10 cellular contexts compared by ENCODE assay signal in genomic region chr22:39291501-39291900, GRCh38. TPM values are rescaled to one million over a fixed set of nuclear protein-coding genes. Genes with fewer than 3 reads are reported as not detected.
DNase-seq lines count a peak whose midpoint lies in the region; ATAC-seq, FAIRE-seq and TF ChIP-seq lines count a peak whose summit lies in the region.
"Had no signal": no experiment of that assay in that cellular context is flagged by ENCODE, and none has a peak within 500 bp of the region (broad histone marks: within the 10 kb centered on the region; RNA-seq: fewer than 3 reads in every experiment).

No MANE protein-coding gene starts in this region.

- no peaks in the 10 kb centered on the region for H3K79me1 ChIP-seq in H1 (ENCODE audit: low read depth, low read length)

- POLR2A ChIA-PET in HepG2 (lab: Yijun Ruan, JAX): interaction anchor here (0.7 to 3.6 kb wide), 8 partner anchors 8 to 50 kb away, joined by 3 to 21 read pairs (median 6); partner anchors contain the start of genes PDGFB and RPL3
- POLR2A ChIA-PET in H1 (lab: Charles Lee; ENCODE audit: partially characterized antibody): interaction anchor here (1.2 to 37.3 kb wide), 4 partner anchors 8 to 51 kb away, joined by 4 to 692 read pairs (median 7); partner anchors contain the start of gene RPL3

- BruUV-seq in HepG2 (replicated peaks; lab: Mats Ljungman, UMichigan): no TSS peak

- 0 out of 2 replicates have a peak overlapping the region, but pooled peaks have one; percentile 61 for H2BK20ac ChIP-seq in H1 (ENCODE audit: low read length)

- DNase-seq in HepG2 (ENCODE audit: low spot score): no peak
- DNase-seq in right lobe of liver: no peak
- DNase-seq in H1 (ENCODE audit: low read depth in 1 of 2, low spot score in 2 of 2): no peak
- peak in 3 of 6 donors; percentile 35 to 82 (median 71) for DNase-seq in pancreas
- no peak for DNase-seq in lower lobe of right lung
- no peak for DNase-seq in activated effector memory CD4-positive, alpha-beta T cell treated with anti-CD3 and anti-CD28 coated beads, Interleukin-2, amount 50 U/mL, for 16 hours
- DNase-seq in GOT3 (lab: John Stamatoyannopoulos, UW): no peak
- DNase-seq: MM.1S, NCI-H510A had no signal

- in situ Hi-C loops in HepG2 (cut with HindIII; ENCODE audit: extremely low pct_ligation_motif_present, low pct_unique_long_range_greater_than_20kb): no loop called here

- H2BK15ac ChIP-seq in H1 (ENCODE audit: low read length): no peak overlapping the region

- no peak overlapping the region; a peak in 1 of 6 replicates for H3K4me3 ChIP-seq in HepG2 (replicated peaks in 1 of 3; ENCODE audit: insufficient read depth in 1 of 3, low read depth in 2 of 3, low read length in 3 of 3)
- no peak overlapping the region for H3K4me3 ChIP-seq in right lobe of liver
- no peak overlapping the region for H3K4me3 ChIP-seq in H1 (ENCODE audit: extremely low read depth in 1 of 4, insufficient read depth in 2 of 4, low read depth in 3 of 4, low read length in 4 of 4)
- no peak overlapping the region for H3K4me3 ChIP-seq in pancreas
- H3K4me3 ChIP-seq in lower lobe of right lung: no peak overlapping the region

- no peaks in the 10 kb centered on the region for H4K20me1 ChIP-seq in HepG2 (ENCODE audit: insufficient read depth, low read length)
- peaks cover 0 to 1% of the 10 kb centered on the region in 2 experiments for H4K20me1 ChIP-seq in H1 (replicated peaks in 1 of 2; ENCODE audit: control insufficient read depth in 1 of 2, insufficient read depth in 2 of 2, low read length in 2 of 2)

- 0 out of 2 replicates have a peak overlapping the region, but pooled peaks have one; percentile 84 for H2BK12ac ChIP-seq in H1 (ENCODE audit: low read depth, low read length)

- H4K5ac ChIP-seq in H1 (ENCODE audit: insufficient read length, low read depth, low read length): no peak overlapping the region

- WGBS in HepG2 (ENCODE audit: low lambda C conversion rate): 39% methylated on average over 4 of the region's 10 CpGs
- 95% methylated on average over 3 of the region's 10 CpGs for WGBS in right lobe of liver (ENCODE audit: insufficient coverage, low coverage, low lambda C conversion rate, missing lambda C conversion rate)
- WGBS in H1 (ENCODE audit: extremely low coverage in 1 of 2, insufficient coverage in 1 of 2, insufficient read length in 1 of 2, insufficient replicate concordance in 2 of 2, low coverage in 1 of 2, low lambda C conversion rate in 2 of 2, missing lambda C conversion rate in 1 of 2), 2 experiments: 91% methylated on average over 10 of the region's 10 CpGs; no CpG with 5 or more reads in 1 of the 2 experiments
- WGBS in pancreas, 2 donors: 90 to 92% methylated on average over 10 of the region's 10 CpGs

- ATAC-seq in HepG2: peak; percentile 5; the same call in 1 of the 3 replicates
- no peak for ATAC-seq in right lobe of liver
- ATAC-seq in pancreas: no peak
- no peak for ATAC-seq in lower lobe of right lung
- ATAC-seq in HG03097 (IDR thresholded peaks at IDR 0.05; ENCODE audit: low FRiP score, unreplicated experiment): no peak

- H3K4me2 ChIP-seq in HepG2 (ENCODE audit: low read depth, low read length) (peak overlapping the region; percentile 44), H1 (ENCODE audit: insufficient read depth in 1 of 2, low read depth in 2 of 2, low read length in 2 of 2) (no peak overlapping the region)

- H3K14ac ChIP-seq in H1 (ENCODE audit: insufficient read length): no peak overlapping the region

- H3K23me2 ChIP-seq in H1 (ENCODE audit: low read depth, low read length): 0 out of 2 replicates have a peak, but pooled peaks cover 2% of the 10 kb centered on the region

- H3K4me1 ChIP-seq in HepG2 (ENCODE audit: insufficient read depth, low read length): peaks cover 89% of the 10 kb centered on the region
- H3K4me1 ChIP-seq in right lobe of liver: peaks cover 3 to 43% (median 19%) of the 10 kb centered on the region in 4 donors
- peaks cover 0 to 9% (median 7%) of the 10 kb centered on the region in 4 experiments; a peak in 6 of 7 replicates for H3K4me1 ChIP-seq in H1 (replicated peaks in 1 of 4; ENCODE audit: control insufficient read depth in 3 of 4, insufficient read depth in 4 of 4, low read length in 3 of 4)
- H3K4me1 ChIP-seq in pancreas: peaks cover 30 to 40% (median 34%) of the 10 kb centered on the region in 3 donors
- peaks cover 45% of the 10 kb centered on the region for H3K4me1 ChIP-seq in lower lobe of right lung

- FAIRE-seq in HepG2 (lab: Jason Lieb, UNC) (no peak), H1 (lab: Jason Lieb, UNC) (no peak), pancreas (lab: Jason Lieb, UNC) (no peak)

- TF ChIP-seq CTCF in HepG2 (CRISPR knock-in tag; IDR thresholded peaks at IDR 0.05) (peak; percentile 47), right lobe of liver (IDR thresholded peaks at IDR 0.05) (no peak), H1 (IDR thresholded peaks at IDR 0.05; ENCODE audit: control extremely low read depth in 1 of 3, insufficient read depth in 1 of 3, low read depth in 1 of 3, low read length in 3 of 3) (peak; percentile 23 to 37 (median 29); a peak in 3 of 4 replicates), pancreas (IDR thresholded peaks at IDR 0.05) (no peak), lower lobe of right lung (IDR thresholded peaks at IDR 0.05) (no peak)

- H2AFZ ChIP-seq in HepG2 (ENCODE audit: low read length) (no peak overlapping the region), H1 (ENCODE audit: low read length) (no peak overlapping the region)

- TF ChIP-seq EP300 in HepG2 (IDR thresholded peaks at IDR 0.05; ENCODE audit: low read depth in 2 of 2, low read length in 2 of 2): no peak
- TF ChIP-seq EP300 in HepG2 (CRISPR knock-in tag; IDR thresholded peaks at IDR 0.05; ENCODE audit: borderline replicate concordance): no peak
- TF ChIP-seq EP300 in H1 (IDR thresholded peaks at IDR 0.05; ENCODE audit: borderline replicate concordance in 1 of 2, low read depth in 2 of 2, low read length in 2 of 2): no peak

- H4K8ac ChIP-seq in H1 (ENCODE audit: extremely low read depth, insufficient read depth, low read length): no peak overlapping the region; the same call in 1 of the 2 replicates

- intact Hi-C loops in HepG2 (cut with micrococcal nuclease; ENCODE audit: unreplicated experiment) (loop anchor here (5.0 kb wide), 1 partner anchor 119 kb away; no protein-coding TSS in a partner anchor), right lobe of liver (cut with DNase I) (no loop called here), pancreas (cut with DNase I) (no loop called here), lower lobe of right lung (cut with DNase I) (no loop called here)

- peak overlapping the region; percentile 75; the same call in 1 of the 2 replicates for H3K18ac ChIP-seq in H1 (ENCODE audit: extremely low read depth, low read length)

- H3K27ac ChIP-seq in HepG2 (ENCODE audit: extremely low read length, insufficient read depth, low read length) (no peak overlapping the region), right lobe of liver (peak overlapping the region in 1 of 3 donors; percentile 1), H1 (ENCODE audit: low read depth, low read length) (no peak overlapping the region), pancreas (peak overlapping the region; percentile 89 to 96 (median 92)), lower lobe of right lung (no peak overlapping the region)

- no peak for TF ChIP-seq RAD21 in HepG2 (CRISPR knock-in tag; IDR thresholded peaks at IDR 0.05)
- TF ChIP-seq RAD21 in H1 (IDR thresholded peaks at IDR 0.05 in 1 of 2, conservative IDR thresholded peaks at IDR 0.05 in 1 of 2; ENCODE audit: low read depth in 2 of 2, low read length in 2 of 2): peak in 1 of 2 experiments; percentile 20; a peak in 1 of 4 replicates

- H3K4ac ChIP-seq in H1 (replicated peaks; ENCODE audit: insufficient read length, low read depth, low read length): no peak overlapping the region

- no peak overlapping the region for H2AK5ac ChIP-seq in H1 (ENCODE audit: low read depth, low read length)

- H3K23ac ChIP-seq in H1 (ENCODE audit: insufficient read length): no peak overlapping the region

- H3K36me3 ChIP-seq in HepG2 (replicated peaks in 1 of 2; ENCODE audit: control insufficient read depth in 1 of 2, insufficient read depth in 2 of 2, low read length in 2 of 2) (no peaks in the 10 kb centered on the region), right lobe of liver (no peaks in the 10 kb centered on the region), H1 (ENCODE audit: control insufficient read depth in 2 of 4, insufficient read depth in 4 of 4, low read length in 3 of 4) (no peaks in the 10 kb centered on the region), pancreas (no peaks in the 10 kb centered on the region), lower lobe of right lung (no peaks in the 10 kb centered on the region)

- H3K9me3 ChIP-seq in HepG2 (ENCODE audit: low read length) (no peaks in the 10 kb centered on the region), right lobe of liver (no peaks in the 10 kb centered on the region), H1 (ENCODE audit: insufficient read depth in 2 of 2, low read depth in 1 of 2, low read length in 1 of 2) (no peaks in the 10 kb centered on the region), pancreas (no peaks in the 10 kb centered on the region), lower lobe of right lung (no peaks in the 10 kb centered on the region)

- CTCF ChIA-PET in HepG2 (lab: Yijun Ruan, JAX; ENCODE audit: low intra/inter-chr PET ratio, low total read pairs) (no interaction called here), H1 (lab: Charles Lee; ENCODE audit: partially characterized antibody) (interaction anchor here (0.7 to 4.3 kb wide), 20 partner anchors 8 to 357 kb away, joined by 3 to 19 read pairs (median 4); no protein-coding TSS in a partner anchor)

- H4K91ac ChIP-seq in H1 (replicated peaks; ENCODE audit: insufficient read length, low read length): no peak overlapping the region

- no peak overlapping the region for H3K56ac ChIP-seq in H1 (replicated peaks; ENCODE audit: insufficient read length, low read depth, low read length)

- no peak overlapping the region for H2BK5ac ChIP-seq in H1 (ENCODE audit: low read depth, low read length)

- H2BK120ac ChIP-seq in H1 (replicated peaks; ENCODE audit: low read depth, low read length): no peak overlapping the region

- no peak for TF ChIP-seq POLR2A in HepG2 (IDR thresholded peaks at IDR 0.05; ENCODE audit: insufficient read depth in 1 of 2, low read depth in 2 of 2, low read length in 2 of 2)
- TF ChIP-seq POLR2A in right lobe of liver (IDR thresholded peaks at IDR 0.05): no peak
- no peak for TF ChIP-seq POLR2A in H1 (IDR thresholded peaks at IDR 0.05; ENCODE audit: control extremely low read depth in 1 of 2, low read depth in 2 of 2, low read length in 2 of 2)

- H3K27me3 ChIP-seq in HepG2 (ENCODE audit: control insufficient read depth in 1 of 2, insufficient read depth in 2 of 2, low read length in 2 of 2): peaks cover 5 to 13% of the 10 kb centered on the region in 2 experiments; a peak in 4 of 5 replicates
- no peaks in the 10 kb centered on the region for H3K27me3 ChIP-seq in right lobe of liver
- H3K27me3 ChIP-seq in H1 (replicated peaks in 1 of 4; ENCODE audit: control insufficient read depth in 3 of 4, extremely low read depth in 1 of 4, insufficient read depth in 3 of 4, low read length in 3 of 4): no peaks in the 10 kb centered on the region; a peak in 1 of 7 replicates
- no peaks in the 10 kb centered on the region for H3K27me3 ChIP-seq in pancreas
- H3K27me3 ChIP-seq in lower lobe of right lung (ENCODE audit: low read depth): no peaks in the 10 kb centered on the region

- H3K9ac ChIP-seq in HepG2 (ENCODE audit: insufficient read depth, low read depth, low read length) (no peak overlapping the region), H1 (replicated peaks in 1 of 4; ENCODE audit: extremely low read depth in 1 of 4, low read depth in 3 of 4, low read length in 3 of 4) (no peak overlapping the region)

- H3K79me2 ChIP-seq in HepG2 (ENCODE audit: insufficient read depth, low read length) (no peaks in the 10 kb centered on the region), H1 (ENCODE audit: control insufficient read depth in 1 of 2, insufficient read depth in 2 of 2, low read length in 2 of 2) (no peaks in the 10 kb centered on the region)

RNA-seq across cellular contexts. Expression of gene RPL3, which starts 27.9 kb away (rescaled TPM):
- total RNA-seq in HepG2 (2016; rRNA removed; fragmentation: Illumina TruSeq; extraction: Trizol): 1,051 and 1,499 TPM in 2 replicates
- 1,087 and 1,361 TPM in 2 replicates for total RNA-seq in HepG2 (2016; cell fraction: cytosol; rRNA removed; fragmentation: Illumina TruSeq; extraction: Trizol; ENCODE audit: low read depth)
- total RNA-seq in HepG2 (2016; cell fraction: insoluble cytoplasmic fraction; rRNA removed; fragmentation: Illumina TruSeq; extraction: Trizol): 1,096 and 1,452 TPM in 2 replicates
- total RNA-seq in HepG2 (2016; cell fraction: membrane; rRNA removed; fragmentation: Illumina TruSeq; extraction: Trizol): 2,264 and 2,553 TPM in 2 replicates
- 614 and 672 TPM in 2 replicates for total RNA-seq in HepG2 (2016; cell fraction: nucleus; rRNA removed; fragmentation: Illumina TruSeq; extraction: Trizol)
- polyA plus RNA-seq in HepG2 (2011; rRNA removed): 3,218 and 3,279 TPM in 2 replicates
- polyA plus RNA-seq in HepG2 (2011; cell fraction: cytosol; rRNA removed): 5,445 and 6,556 TPM in 2 replicates
- 1,725 and 2,021 TPM in 2 replicates for polyA plus RNA-seq in HepG2 (2011; cell fraction: nucleus; rRNA removed)
- 2,306 and 3,237 TPM in 2 replicates for polyA plus RNA-seq in HepG2 (2012)
- polyA plus RNA-seq in HepG2 (2016; cell fraction: cytosol; fragmentation: Illumina TruSeq; extraction: Trizol; ENCODE audit: low read depth): 2,660 and 3,068 TPM in 2 replicates
- 2,953 and 3,012 TPM in 2 replicates for polyA plus RNA-seq in HepG2 (2016; cell fraction: insoluble cytoplasmic fraction; fragmentation: Illumina TruSeq; extraction: Trizol; ENCODE audit: low read depth)
- 4,441 and 4,891 TPM in 2 replicates for polyA plus RNA-seq in HepG2 (2016; cell fraction: membrane; fragmentation: Illumina TruSeq; extraction: Trizol; ENCODE audit: low read depth)
- 1,802 and 1,847 TPM in 2 replicates for polyA plus RNA-seq in HepG2 (2016; cell fraction: nucleus; fragmentation: Illumina TruSeq; extraction: Trizol; ENCODE audit: insufficient read depth, low read depth)
- 2,170 and 2,278 TPM in 2 replicates for polyA minus RNA-seq in HepG2 (2011; rRNA and poly(A)+ RNA removed; ENCODE audit: low replicate concordance)
- 946 and 956 TPM in 2 replicates for polyA minus RNA-seq in HepG2 (2011; cell fraction: cytosol; rRNA and poly(A)+ RNA removed)
- polyA minus RNA-seq in HepG2 (2011; cell fraction: nucleus; rRNA and poly(A)+ RNA removed): 510 and 805 TPM in 2 replicates
- total RNA-seq in right lobe of liver: 100 to 1,000 TPM; 648 to 905 (median 743) TPM
- total RNA-seq in H1 (2021; fragmentation: NEBNext Ultra II Directional; extraction: Animal tissue kit (Norgen Biotek cat#: 25700)): 2,801 and 2,865 TPM in 2 replicates
- polyA plus RNA-seq in H1 (2011; rRNA removed): 5,362 and 5,466 TPM in 2 replicates
- 8,556 TPM for polyA plus RNA-seq in H1 (2011; cell fraction: cytosol; rRNA removed)
- polyA plus RNA-seq in H1 (2011; cell fraction: nucleus; rRNA removed): 6,792 TPM
- 3,449 to 5,365 TPM (median 4,851 TPM) in 4 replicates for polyA plus RNA-seq in H1 (2012, experiment 1 of 2)
- 2,078 TPM for polyA plus RNA-seq in H1 (2012, experiment 2 of 2)
- 2,295 TPM for polyA plus RNA-seq in H1 (2013, experiment 1 of 2)
- polyA plus RNA-seq in H1 (2013, experiment 2 of 2): 2,292 TPM
- 1,769 and 1,871 TPM in 2 replicates for polyA minus RNA-seq in H1 (2011; rRNA and poly(A)+ RNA removed)
- 1,662 TPM for polyA minus RNA-seq in H1 (2011; cell fraction: cytosol; rRNA and poly(A)+ RNA removed)
- polyA minus RNA-seq in H1 (2011; cell fraction: nucleus; rRNA and poly(A)+ RNA removed): 2,188 TPM
- 1,000 to 10,000 TPM; 1,199 to 2,601 (median 1,706) TPM for total RNA-seq in pancreas
- 1,000 to 10,000 TPM; 1,506 to 2,659 TPM for polyA plus RNA-seq in pancreas
- 1,467 TPM for total RNA-seq in lower lobe of right lung

RNA-seq across cellular contexts. Expression of gene PDGFB, which starts 46.7 kb away (rescaled TPM):
- total RNA-seq in HepG2 (2016; rRNA removed; fragmentation: Illumina TruSeq; extraction: Trizol) (0.65 and 1.4 TPM in 2 replicates), right lobe of liver (10 to 100 TPM in 1 of 6 experiments, 1 to 10 TPM in 4, under 1 TPM in 1; 0.90 to 10.2 (median 3.3) TPM), pancreas (10 to 100 TPM in 1 of 6 donors, 1 to 10 TPM in 5; 2.7 to 12.1 (median 4.4) TPM), lower lobe of right lung (30.5 TPM)
- total RNA-seq in HepG2 (2016; cell fraction: cytosol; rRNA removed; fragmentation: Illumina TruSeq; extraction: Trizol; ENCODE audit: low read depth): 0.26 and 0.30 TPM in 2 replicates
- total RNA-seq in HepG2 (2016; cell fraction: insoluble cytoplasmic fraction; rRNA removed; fragmentation: Illumina TruSeq; extraction: Trizol): 1.0 and 1.1 TPM in 2 replicates
- total RNA-seq in HepG2 (2016; cell fraction: membrane; rRNA removed; fragmentation: Illumina TruSeq; extraction: Trizol): 0.76 and 1.4 TPM in 2 replicates
- 1.7 and 2.0 TPM in 2 replicates for total RNA-seq in HepG2 (2016; cell fraction: nucleus; rRNA removed; fragmentation: Illumina TruSeq; extraction: Trizol)
- polyA plus RNA-seq in HepG2 (2011; rRNA removed) (10.1 and 12.8 TPM in 2 replicates), H1 (2011; rRNA removed) (3.9 and 5.5 TPM in 2 replicates), pancreas (1 to 10 TPM; 4.0 to 4.7 TPM)
- 12.7 and 12.9 TPM in 2 replicates for polyA plus RNA-seq in HepG2 (2011; cell fraction: cytosol; rRNA removed)
- 37.3 and 38.1 TPM in 2 replicates for polyA plus RNA-seq in HepG2 (2011; cell fraction: nucleus; rRNA removed)
- polyA plus RNA-seq in HepG2 (2012): 11.5 and 12.7 TPM in 2 replicates
- polyA plus RNA-seq in HepG2 (2016; cell fraction: cytosol; fragmentation: Illumina TruSeq; extraction: Trizol; ENCODE audit: low read depth): 0.15 and 0.27 TPM in 2 replicates
- polyA plus RNA-seq in HepG2 (2016; cell fraction: insoluble cytoplasmic fraction; fragmentation: Illumina TruSeq; extraction: Trizol; ENCODE audit: low read depth): 0.72 and 0.85 TPM in 2 replicates
- polyA plus RNA-seq in HepG2 (2016; cell fraction: membrane; fragmentation: Illumina TruSeq; extraction: Trizol; ENCODE audit: low read depth): 0.63 and 0.68 TPM in 2 replicates
- polyA plus RNA-seq in HepG2 (2016; cell fraction: nucleus; fragmentation: Illumina TruSeq; extraction: Trizol; ENCODE audit: insufficient read depth, low read depth): 3.3 and 3.9 TPM in 2 replicates
- polyA minus RNA-seq in HepG2 (2011; rRNA and poly(A)+ RNA removed; ENCODE audit: low replicate concordance): 2.3 and 28.2 TPM in 2 replicates
- 13.6 and 16.1 TPM in 2 replicates for polyA minus RNA-seq in HepG2 (2011; cell fraction: cytosol; rRNA and poly(A)+ RNA removed)
- 7.7 and 9.6 TPM in 2 replicates for polyA minus RNA-seq in HepG2 (2011; cell fraction: nucleus; rRNA and poly(A)+ RNA removed)
- 8.5 and 9.6 TPM in 2 replicates for total RNA-seq in H1 (2021; fragmentation: NEBNext Ultra II Directional; extraction: Animal tissue kit (Norgen Biotek cat#: 25700))
- 6.1 TPM for polyA plus RNA-seq in H1 (2011; cell fraction: cytosol; rRNA removed)
- 10.9 TPM for polyA plus RNA-seq in H1 (2011; cell fraction: nucleus; rRNA removed)
- polyA plus RNA-seq in H1 (2012, experiment 1 of 2): 2.6 to 3.9 TPM (median 3.8 TPM) in 4 replicates
- polyA plus RNA-seq in H1 (2012, experiment 2 of 2): 4.1 TPM
- 4.9 TPM for polyA plus RNA-seq in H1 (2013, experiment 1 of 2)
- polyA plus RNA-seq in H1 (2013, experiment 2 of 2): 6.0 TPM
- 3.0 and 5.3 TPM in 2 replicates for polyA minus RNA-seq in H1 (2011; rRNA and poly(A)+ RNA removed)
- polyA minus RNA-seq in H1 (2011; cell fraction: cytosol; rRNA and poly(A)+ RNA removed): 5.7 TPM
- 3.5 TPM for polyA minus RNA-seq in H1 (2011; cell fraction: nucleus; rRNA and poly(A)+ RNA removed)

RNA-seq across cellular contexts. Expression of gene SYNGR1, which starts 58.3 kb away (rescaled TPM):
- total RNA-seq in HepG2 (2016; rRNA removed; fragmentation: Illumina TruSeq; extraction: Trizol) (0.27 TPM in 1 of 2 replicates, not detected in the other), right lobe of liver (1 to 10 TPM in 5 of 6 experiments, under 1 TPM in 1; 0.74 to 3.2 (median 2.2) TPM), pancreas (10 to 100 TPM; 12.2 to 26.8 (median 15.7) TPM), lower lobe of right lung (13.4 TPM)
- 0.71 TPM in 2 replicates for total RNA-seq in HepG2 (2016; cell fraction: cytosol; rRNA removed; fragmentation: Illumina TruSeq; extraction: Trizol; ENCODE audit: low read depth)
- total RNA-seq in HepG2 (2016; cell fraction: insoluble cytoplasmic fraction; rRNA removed; fragmentation: Illumina TruSeq; extraction: Trizol): 0.21 and 0.39 TPM in 2 replicates
- 0.19 and 0.48 TPM in 2 replicates for total RNA-seq in HepG2 (2016; cell fraction: membrane; rRNA removed; fragmentation: Illumina TruSeq; extraction: Trizol)
- 0.25 TPM in 1 of 2 replicates, not detected in the other for total RNA-seq in HepG2 (2016; cell fraction: nucleus; rRNA removed; fragmentation: Illumina TruSeq; extraction: Trizol)
- polyA plus RNA-seq in HepG2 (2011; rRNA removed) (2.7 and 3.3 TPM in 2 replicates), H1 (2011; rRNA removed) (84.7 and 98.9 TPM in 2 replicates), pancreas (10 to 100 TPM; 18.0 to 19.3 TPM)
- polyA plus RNA-seq in HepG2 (2011; cell fraction: cytosol; rRNA removed): 2.1 and 3.4 TPM in 2 replicates
- 4.6 and 7.5 TPM in 2 replicates for polyA plus RNA-seq in HepG2 (2011; cell fraction: nucleus; rRNA removed)
- 2.1 and 2.8 TPM in 2 replicates for polyA plus RNA-seq in HepG2 (2012)
- 1.6 and 1.8 TPM in 2 replicates for polyA plus RNA-seq in HepG2 (2016; cell fraction: cytosol; fragmentation: Illumina TruSeq; extraction: Trizol; ENCODE audit: low read depth)
- 0.53 and 1.0 TPM in 2 replicates for polyA plus RNA-seq in HepG2 (2016; cell fraction: insoluble cytoplasmic fraction; fragmentation: Illumina TruSeq; extraction: Trizol; ENCODE audit: low read depth)
- polyA plus RNA-seq in HepG2 (2016; cell fraction: membrane; fragmentation: Illumina TruSeq; extraction: Trizol; ENCODE audit: low read depth): 0.81 and 1.6 TPM in 2 replicates
- 1.7 and 2.3 TPM in 2 replicates for polyA plus RNA-seq in HepG2 (2016; cell fraction: nucleus; fragmentation: Illumina TruSeq; extraction: Trizol; ENCODE audit: insufficient read depth, low read depth)
- polyA minus RNA-seq in HepG2 (2011; rRNA and poly(A)+ RNA removed; ENCODE audit: low replicate concordance): 0.82 and 3.0 TPM in 2 replicates
- polyA minus RNA-seq in HepG2 (2011; cell fraction: cytosol; rRNA and poly(A)+ RNA removed): 1.2 TPM in 1 of 2 replicates, not detected in the other
- 0.77 and 1.6 TPM in 2 replicates for polyA minus RNA-seq in HepG2 (2011; cell fraction: nucleus; rRNA and poly(A)+ RNA removed)
- total RNA-seq in H1 (2021; fragmentation: NEBNext Ultra II Directional; extraction: Animal tissue kit (Norgen Biotek cat#: 25700)): 32.5 and 32.7 TPM in 2 replicates
- polyA plus RNA-seq in H1 (2011; cell fraction: cytosol; rRNA removed): 86.1 TPM
- polyA plus RNA-seq in H1 (2011; cell fraction: nucleus; rRNA removed): 107 TPM
- polyA plus RNA-seq in H1 (2012, experiment 1 of 2): 22.3 to 55.2 TPM (median 50.2 TPM) in 4 replicates
- polyA plus RNA-seq in H1 (2012, experiment 2 of 2): 31.1 TPM
- polyA plus RNA-seq in H1 (2013, experiment 1 of 2): 31.4 TPM
- 34.9 TPM for polyA plus RNA-seq in H1 (2013, experiment 2 of 2)
- polyA minus RNA-seq in H1 (2011; rRNA and poly(A)+ RNA removed): 21.3 and 25.3 TPM in 2 replicates
- polyA minus RNA-seq in H1 (2011; cell fraction: cytosol; rRNA and poly(A)+ RNA removed): 23.3 TPM
- 25.3 TPM for polyA minus RNA-seq in H1 (2011; cell fraction: nucleus; rRNA and poly(A)+ RNA removed)

Comparison
In these comparisons a context has a peak if more than half of its experiments do, and no peak if none do; other contexts are left out.
1. CTCF ChIP-seq: peak in HepG2 (single experiment) and H1 (3 of 3); none in right lobe of liver (0 of 4), pancreas (0 of 4) and lower lobe of right lung (single experiment).
2. H3K27ac ChIP-seq: peak in pancreas (4 of 4); none in HepG2 (single experiment), H1 (single experiment) and lower lobe of right lung (single experiment).
3. Of the 41 proteins assayed by ChIP-seq in both HepG2 and H1: peak only in HepG2: none; only in H1: none; in both: CTCF; in neither: 39; mixed calls (peak in some experiments, not most) for 1.